ENCODE assay signal across 10 cellular contexts in genomic region chr22:46051646-46052045, GRCh38.
DNase-seq lines count a peak whose midpoint lies in the region; ATAC-seq and TF ChIP-seq lines count a peak whose summit lies in the region.
"Had no signal": no experiment of that assay in that cellular context is flagged by ENCODE, and none has a peak within 500 bp of the region (broad histone marks: within the 10 kb centered on the region; RNA-seq: fewer than 3 reads in every experiment).

No MANE protein-coding gene starts in this region.

- H3K4me1 Mint-ChIP-seq in activated CD8-positive, alpha-beta T cell treated with anti-CD3 and anti-CD28 coated beads for 36 hours (ENCODE audit: low read depth) = peaks cover 21% of the 10 kb centered on the region
- peaks cover 31% of the 10 kb centered on the region for H3K4me1 Mint-ChIP-seq in activated CD8-positive, alpha-beta T cell treated with anti-CD3 and anti-CD28 coated beads, Interleukin-2, amount 10 ng/mL, durations not matched to agents 7 days and 5 days (ENCODE audit: low read depth)

- H3K27me3 Mint-ChIP-seq in activated CD8-positive, alpha-beta T cell treated with anti-CD3 and anti-CD28 coated beads for 36 hours = no peaks in the 10 kb centered on the region
- no peaks in the 10 kb centered on the region for H3K27me3 Mint-ChIP-seq in activated CD8-positive, alpha-beta T cell treated with anti-CD3 and anti-CD28 coated beads, Interleukin-2, amount 10 ng/mL, durations not matched to agents 7 days and 5 days (ENCODE audit: low read depth)

- POLR2A ChIA-PET in activated CD8-positive, alpha-beta T cell treated with anti-CD3 and anti-CD28 coated beads for 36 hours (lab: Charles Lee) = interaction anchor here (4.2 kb wide), 1 partner anchor 15 kb away, joined by 31 read pairs; no protein-coding TSS in a partner anchor
- POLR2A ChIA-PET in activated CD8-positive, alpha-beta T cell treated with anti-CD3 and anti-CD28 coated beads, Interleukin-2, amount 10 ng/mL, durations not matched to agents 7 days and 5 days (lab: Charles Lee) = interaction anchor here (6.2 kb wide), 1 partner anchor 16 kb away, joined by 45 read pairs; no protein-coding TSS in a partner anchor

- no peak for DNase-seq in activated CD8-positive, alpha-beta T cell treated with anti-CD3 and anti-CD28 coated beads for 36 hours
- no peak for DNase-seq in activated CD8-positive, alpha-beta T cell treated with anti-CD3 and anti-CD28 coated beads, Interleukin-2, amount 10 ng/mL, durations not matched to agents 7 days and 5 days
- peak; percentile 60 for DNase-seq in mesenteric fat pad (ENCODE audit: low spot score)
- DNase-seq in activated CD4-positive, CD25-positive, alpha-beta regulatory T cell treated with anti-CD3 and anti-CD28 coated beads, Interleukin-2, amount 50 U/mL, for 72 hours = no peak
- no peak for DNase-seq in GM13977 (ENCODE audit: low spot score)
- DNase-seq: mammary epithelial cell, PC-3 had no signal

- intact Hi-C loops in activated CD8-positive, alpha-beta T cell treated with anti-CD3 and anti-CD28 coated beads for 36 hours (cut with micrococcal nuclease) = no loop called here

- no peaks in the 10 kb centered on the region for H3K9me3 Mint-ChIP-seq in activated CD8-positive, alpha-beta T cell treated with anti-CD3 and anti-CD28 coated beads for 36 hours
- H3K9me3 Mint-ChIP-seq in activated CD8-positive, alpha-beta T cell treated with anti-CD3 and anti-CD28 coated beads, Interleukin-2, amount 10 ng/mL, durations not matched to agents 7 days and 5 days (ENCODE audit: insufficient read depth) = no peaks in the 10 kb centered on the region

- no peak for TF ChIP-seq CTCF in activated CD8-positive, alpha-beta T cell treated with anti-CD3 and anti-CD28 coated beads for 36 hours (IDR thresholded peaks at IDR 0.05)
- TF ChIP-seq CTCF in GM13977 (IDR thresholded peaks at IDR 0.05; ENCODE audit: extremely low read depth, insufficient read depth, missing control alignments) = no peak

- no peak for ATAC-seq in activated CD8-positive, alpha-beta T cell treated with anti-CD3 and anti-CD28 coated beads for 36 hours
- ATAC-seq in activated CD8-positive, alpha-beta T cell treated with anti-CD3 and anti-CD28 coated beads, Interleukin-2, amount 10 ng/mL, durations not matched to agents 7 days and 5 days = no peak
- no peak for ATAC-seq in HG03442 (IDR thresholded peaks at IDR 0.05; ENCODE audit: unreplicated experiment)
- ATAC-seq: PC-3 had no signal

- H3K27ac ChIP-seq in angular gyrus (ENCODE audit: low read depth, low read length) (peak overlapping the region; percentile 99), temporal lobe (ENCODE audit: low read depth, low read length) (peak overlapping the region; percentile 99)

- peak overlapping the region; percentile 32 for H3K27ac Mint-ChIP-seq in activated CD8-positive, alpha-beta T cell treated with anti-CD3 and anti-CD28 coated beads for 36 hours
- no peak overlapping the region for H3K27ac Mint-ChIP-seq in activated CD8-positive, alpha-beta T cell treated with anti-CD3 and anti-CD28 coated beads, Interleukin-2, amount 10 ng/mL, durations not matched to agents 7 days and 5 days

- CTCF ChIA-PET in activated CD8-positive, alpha-beta T cell treated with anti-CD3 and anti-CD28 coated beads for 36 hours (lab: Charles Lee) = interaction anchor here (0.8 to 2.2 kb wide), 3 partner anchors 10 to 45 kb away, joined by 3 to 10 read pairs (median 8); no protein-coding TSS in a partner anchor
- CTCF ChIA-PET in activated CD8-positive, alpha-beta T cell treated with anti-CD3 and anti-CD28 coated beads, Interleukin-2, amount 10 ng/mL, durations not matched to agents 7 days and 5 days (lab: Charles Lee) = interaction anchor here (1.4 to 1.8 kb wide), 2 partner anchors 9 to 15 kb away, joined by 4 to 7 read pairs; no protein-coding TSS in a partner anchor

- no peak overlapping the region for H3K4me3 Mint-ChIP-seq in activated CD8-positive, alpha-beta T cell treated with anti-CD3 and anti-CD28 coated beads for 36 hours
- no peak overlapping the region for H3K4me3 Mint-ChIP-seq in activated CD8-positive, alpha-beta T cell treated with anti-CD3 and anti-CD28 coated beads, Interleukin-2, amount 10 ng/mL, durations not matched to agents 7 days and 5 days

- H3K36me3 Mint-ChIP-seq in activated CD8-positive, alpha-beta T cell treated with anti-CD3 and anti-CD28 coated beads for 36 hours (ENCODE audit: low read depth) = no peaks in the 10 kb centered on the region
- H3K36me3 Mint-ChIP-seq in activated CD8-positive, alpha-beta T cell treated with anti-CD3 and anti-CD28 coated beads, Interleukin-2, amount 10 ng/mL, durations not matched to agents 7 days and 5 days (ENCODE audit: low read depth) = peaks cover 2% of the 10 kb centered on the region

- in situ Hi-C loops in GM13977 (cut with MboI; ENCODE audit: low pct_unique_long_range_greater_than_20kb, low sequenced_read_pairs, unreplicated experiment) = no loop called here
